In genomic region chr1:26949926-26950319, GRCh38 we compare ENCODE assay signal across 2 cellular contexts.
TF ChIP-seq lines count a peak whose summit lies in the region.

No MANE protein-coding gene starts in this region.

TF ChIP-seq in SK-N-SH treated with all-trans-retinoic acid at 6 μM for 48 hours, 23 proteins besides CTCF, POLR2A, EP300 and RAD21 (continued from another document):
- no peak for TF ChIP-seq CSRNP3 (CRISPR knock-in tag; IDR thresholded peaks at IDR 0.05)
- TF ChIP-seq ZFP30 (CRISPR knock-in tag; IDR thresholded peaks at IDR 0.05): no peak
- no peak for TF ChIP-seq ARNTL (CRISPR knock-in tag; IDR thresholded peaks at IDR 0.05; ENCODE audit: borderline replicate concordance, low read depth)
- no peak for TF ChIP-seq PPARA (CRISPR knock-in tag; IDR thresholded peaks at IDR 0.05; ENCODE audit: borderline replicate concordance)
- no peak for TF ChIP-seq POU6F1 (CRISPR knock-in tag; IDR thresholded peaks at IDR 0.05; ENCODE audit: borderline replicate concordance, low read depth)
- no peak for TF ChIP-seq TSHZ2 (CRISPR knock-in tag; IDR thresholded peaks at IDR 0.05)
- no peak for TF ChIP-seq ZFP3 (CRISPR knock-in tag; IDR thresholded peaks at IDR 0.05)
- TF ChIP-seq ZNF565 (CRISPR knock-in tag; conservative IDR thresholded peaks at IDR 0.05; ENCODE audit: low read depth): no peak
- no peak for TF ChIP-seq ZNF8 (CRISPR knock-in tag; IDR thresholded peaks at IDR 0.05)
- TF ChIP-seq RARB (CRISPR knock-in tag; IDR thresholded peaks at IDR 0.05): no peak
- no peak for TF ChIP-seq TOX (CRISPR knock-in tag; IDR thresholded peaks at IDR 0.05; ENCODE audit: borderline replicate concordance)
- TF ChIP-seq SNAI2 (CRISPR knock-in tag; IDR thresholded peaks at IDR 0.05): no peak
- no peak for TF ChIP-seq GLIS3 (CRISPR knock-in tag; IDR thresholded peaks at IDR 0.05)
- no peak for TF ChIP-seq ISL1 (CRISPR knock-in tag; IDR thresholded peaks at IDR 0.05)
- no peak for TF ChIP-seq PATZ1 (CRISPR knock-in tag; IDR thresholded peaks at IDR 0.05; ENCODE audit: borderline replicate concordance)
- no peak for TF ChIP-seq CREB5 (CRISPR knock-in tag; IDR thresholded peaks at IDR 0.05; ENCODE audit: low read depth)
- no peak for TF ChIP-seq OSR1 (CRISPR knock-in tag; IDR thresholded peaks at IDR 0.05)
- no peak for TF ChIP-seq CSDC2 (CRISPR knock-in tag; IDR thresholded peaks at IDR 0.05)

TF ChIP-seq in SK-N-SH, 30 proteins besides CTCF, POLR2A, EP300 and RAD21 (continued from another document):
- TF ChIP-seq TCF12 (IDR thresholded peaks at IDR 0.05): no peak
- no peak for TF ChIP-seq TAF1 (IDR thresholded peaks at IDR 0.05; ENCODE audit: borderline replicate concordance, low read depth, low read length)
- TF ChIP-seq RCOR1 (IDR thresholded peaks at IDR 0.05; ENCODE audit: low read length): no peak
- no peak for TF ChIP-seq GABPA (IDR thresholded peaks at IDR 0.05; ENCODE audit: low read depth)
- TF ChIP-seq PBX3 (IDR thresholded peaks at IDR 0.05): no peak
- no peak for TF ChIP-seq RFX5 (IDR thresholded peaks at IDR 0.05; ENCODE audit: low read length)
- no peak for TF ChIP-seq MXI1 (IDR thresholded peaks at IDR 0.05; ENCODE audit: low read depth, low read length)
- TF ChIP-seq FOXM1 (IDR thresholded peaks at IDR 0.05; ENCODE audit: low read depth): no peak
- no peak for TF ChIP-seq GATA2 (CRISPR knock-in tag; IDR thresholded peaks at IDR 0.05)
- no peak for TF ChIP-seq ZBTB33 (IDR thresholded peaks at IDR 0.05; ENCODE audit: borderline replicate concordance, low read depth)
- no peak for TF ChIP-seq POLR2AphosphoS5 (IDR thresholded peaks at IDR 0.05; ENCODE audit: low read depth, low read length)
- TF ChIP-seq YY1 (IDR thresholded peaks at IDR 0.05; ENCODE audit: low read depth): no peak
- TF ChIP-seq MAX (IDR thresholded peaks at IDR 0.05; ENCODE audit: low read depth): no peak
- TF ChIP-seq EZH2phosphoT487 (IDR thresholded peaks at IDR 0.05; ENCODE audit: borderline replicate concordance, low read depth): no peak
- no peak for TF ChIP-seq NFIC (IDR thresholded peaks at IDR 0.05; ENCODE audit: borderline replicate concordance)
